Comparison of ENCODE assay signal across 14 cellular contexts in the genomic region with DNA sequence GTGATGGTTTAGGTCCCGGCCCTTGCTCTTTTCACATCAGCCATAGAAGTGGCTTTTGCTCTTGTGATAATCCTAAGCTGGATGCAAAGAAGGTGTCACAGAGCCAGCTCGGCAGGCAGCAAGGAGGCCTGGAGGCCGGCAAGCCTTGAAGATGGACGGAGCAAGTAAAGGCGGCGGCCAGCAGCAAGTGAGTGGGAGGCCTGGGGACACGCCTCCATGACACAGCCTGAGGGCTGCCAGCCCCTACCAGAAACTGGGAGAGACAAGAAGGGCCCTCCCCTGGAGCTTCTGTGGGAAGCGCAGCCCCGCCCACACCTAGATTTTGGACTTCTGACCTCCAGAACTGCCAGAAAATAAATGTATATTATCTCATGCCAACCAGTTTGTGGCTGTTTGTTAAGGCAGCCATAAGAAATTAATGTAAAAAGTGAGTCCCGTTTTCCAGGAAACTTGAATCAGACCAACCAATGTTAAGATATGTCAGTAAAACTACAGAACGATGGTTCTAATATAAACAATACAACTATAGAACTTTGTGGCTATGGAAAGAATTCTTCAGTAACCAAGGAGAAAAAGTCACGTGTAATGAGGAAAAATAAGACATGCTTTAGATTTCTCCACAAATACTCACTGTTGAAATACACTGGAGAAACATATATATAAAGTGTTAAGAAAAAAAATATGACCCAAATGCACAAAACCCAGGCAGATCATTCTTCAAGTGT. TPM values are rescaled to one million over a fixed set of nuclear protein-coding genes. Genes with fewer than 3 reads are reported as not detected.
A peak's percentile ranks its signal among the peaks of the same experiment; 100 is the strongest.
DNase-seq lines count a peak whose midpoint lies in the region; ATAC-seq and TF ChIP-seq lines count a peak whose summit lies in the region.
"Had no signal": no experiment of that assay in that cellular context is flagged by ENCODE, and none has a peak within 500 bp of the region (broad histone marks: within the 10 kb centered on the region; RNA-seq: fewer than 3 reads in every experiment).

No MANE protein-coding gene starts in this region.

- 0 out of 2 replicates have a peak, but pooled peaks cover 3% of the 10 kb centered on the region for H3K79me2 ChIP-seq in GM23248 (ENCODE audit: insufficient read depth)

- in situ Hi-C loops in GM23248 (cut with MboI) = no loop called here

- H4K20me1 ChIP-seq in GM23248 (ENCODE audit: insufficient read depth) = no peaks in the 10 kb centered on the region

- no peaks in the 10 kb centered on the region for H3F3A ChIP-seq in GM23248 (ENCODE audit: insufficient read depth)

- no peak overlapping the region; the same call in 1 of the 2 replicates for H2AFZ ChIP-seq in GM23248

- no peaks in the 10 kb centered on the region for H3K9me2 ChIP-seq in GM23248 (ENCODE audit: insufficient read depth)

- intact Hi-C loops in right cardiac atrium (cut with DNase I) (no loop called here), sciatic nerve (cut with DNase I) (no loop called here)

- ATAC-seq in right cardiac atrium (peak; percentile 91), sciatic nerve (peak; percentile 79)
- ATAC-seq: activated CD8-positive, alpha-beta memory T cell treated with anti-CD3 and anti-CD28 coated beads, Interleukin-2, amount 10 ng/mL, durations not matched to agents 7 days and 5 days had no signal

- no peak overlapping the region for H3K27ac ChIP-seq in GM23248
- peak overlapping the region; percentile 90 for H3K27ac ChIP-seq in right cardiac atrium (ENCODE audit: low read length)
- H3K27ac ChIP-seq: RWPE1 had no signal

- H3K4me1 ChIP-seq in GM23248 (ENCODE audit: insufficient read depth) (no peaks in the 10 kb centered on the region), right cardiac atrium (ENCODE audit: control insufficient read depth, insufficient read depth, low read length) (peaks cover 12% of the 10 kb centered on the region)

- no peaks in the 10 kb centered on the region for H3K36me3 ChIP-seq in GM23248 (ENCODE audit: low read depth)

- H3K9me3 ChIP-seq in GM23248 (ENCODE audit: low read depth) (no peaks in the 10 kb centered on the region), right cardiac atrium (ENCODE audit: control insufficient read depth, low read length) (no peaks in the 10 kb centered on the region)

- H3K4me2 ChIP-seq in GM23248 (ENCODE audit: unreplicated experiment) = no peak overlapping the region

- DNase-seq in GM23248 (peak; percentile 50), cardiac fibroblast (ENCODE audit: low read depth in 2 of 2) (peak; percentile 53 to 78), right cardiac atrium (peak; percentile 84 to 91 (median 87)), sciatic nerve (ENCODE audit: low spot score) (peak; percentile 61), MV-4-11 (lab: John Stamatoyannopoulos, UW) (no peak), NCI-H524 treated with DMSO at 0.1 percent for 48 hours (lab: John Stamatoyannopoulos, UW) (no peak), NCI-H524 (lab: John Stamatoyannopoulos, UW) (no peak)
- no peak for DNase-seq in stimulated activated naive CD4-positive, alpha-beta T cell (lab: John Stamatoyannopoulos, UW)
- DNase-seq: activated CD8-positive, alpha-beta memory T cell treated with anti-CD3 and anti-CD28 coated beads, Interleukin-2, amount 10 ng/mL, durations not matched to agents 7 days and 5 days; activated naive CD8-positive, alpha-beta T cell treated with anti-CD3 and anti-CD28 coated beads, Interleukin-2, amount 10 ng/mL, durations not matched to agents 7 days and 5 days; effector CD8-positive, alpha-beta T cell; NCI-H345; stimulated activated CD8-positive, alpha-beta memory T cell treated with anti-CD3 and anti-CD28 coated beads, Interleukin-4, amount 100 ng/mL, for 48 hours had no signal

- H3K4me3 ChIP-seq in GM23248 = no peak overlapping the region
- no peak overlapping the region for H3K4me3 ChIP-seq in cardiac fibroblast (replicated peaks in 1 of 2; ENCODE audit: low read depth in 2 of 2, low read length in 2 of 2)
- H3K4me3 ChIP-seq in right cardiac atrium (ENCODE audit: low read length) = no peak overlapping the region

- TF ChIP-seq CTCF in cardiac fibroblast (IDR thresholded peaks at IDR 0.05; ENCODE audit: low read depth, low read length) = no peak

- no peaks in the 10 kb centered on the region for H3K27me3 ChIP-seq in GM23248 (replicated peaks; ENCODE audit: insufficient read depth)
- H3K27me3 ChIP-seq in right cardiac atrium (ENCODE audit: control insufficient read depth, insufficient read depth) = no peaks in the 10 kb centered on the region

- H3K9ac ChIP-seq in GM23248 = no peak overlapping the region

- WGBS in GM23248 (ENCODE audit: low coverage in 1 of 2, low lambda C conversion rate in 2 of 2, missing lambda C conversion rate in 2 of 2), 2 experiments = 67 to 81% methylated on average over 12 of the region's 12 CpGs
- WGBS in right cardiac atrium = 60% methylated on average over 12 of the region's 12 CpGs

RNA-seq across cellular contexts. Expression of a gene that starts 49.9 kb away (rescaled TPM):
- total RNA-seq in GM23248 (2014; rRNA removed; shearing (Covaris generic)) = 77.8 and 97.8 TPM in 2 replicates
- polyA plus RNA-seq in GM23248 (2016; fragmentation: Nextera tagmentation; extraction: Ambion mirVana) (67.0 and 69.5 TPM in 2 replicates), right cardiac atrium (11.7 TPM)
- total RNA-seq in right cardiac atrium (10 to 100 TPM; 26.3 to 34.0 (median 27.5) TPM), sciatic nerve (103 TPM)

Comparison
In these comparisons a context has a peak if more than half of its experiments do, and no peak if none do; other contexts are left out.
1. DNase-seq: peak in GM23248 (single experiment), cardiac fibroblast (2 of 2), right cardiac atrium (3 of 3) and sciatic nerve (single experiment); none in MV-4-11 (single experiment), NCI-H524 treated with DMSO at 0.1 percent for 48 hours (single experiment), NCI-H524 (0 of 2) and stimulated activated naive CD4-positive, alpha-beta T cell (0 of 6).